Comparison of ENCODE assay signal across 24 cellular contexts in genomic region chr6:81486234-81486633, GRCh38.
DNase-seq lines count a peak whose midpoint lies in the region; ATAC-seq, FAIRE-seq and TF ChIP-seq lines count a peak whose summit lies in the region.
"Had no signal": no experiment of that assay in that cellular context is flagged by ENCODE, and none has a peak within 500 bp of the region (broad histone marks: within the 10 kb centered on the region; RNA-seq: fewer than 3 reads in every experiment).

No MANE protein-coding gene starts in this region.

- H3K4me2 ChIP-seq in HepG2 (ENCODE audit: low read depth, low read length) = no peak overlapping the region
- H3K4me2 ChIP-seq: A549; BLaER1 treated with 17β-estradiol and CSF1 and Interleukin-3, amounts not matched to agents 10 nM and 100 nM; KMS-11 had no signal

- TF ChIP-seq EP300 in HepG2 (IDR thresholded peaks at IDR 0.05; ENCODE audit: low read depth in 2 of 2, low read length in 2 of 2) (no peak), HepG2 (CRISPR knock-in tag; IDR thresholded peaks at IDR 0.05; ENCODE audit: borderline replicate concordance) (no peak)

- no peak overlapping the region for H2AFZ ChIP-seq in HepG2 (ENCODE audit: low read length)

- no peak for FAIRE-seq in HepG2 (lab: Jason Lieb, UNC)
- FAIRE-seq: A549, GM12891, RCC 7860 had no signal

- in situ Hi-C loops in HepG2 (cut with HindIII; ENCODE audit: extremely low pct_ligation_motif_present, low pct_unique_long_range_greater_than_20kb) = no loop called here

- CTCF ChIA-PET in HepG2 (lab: Yijun Ruan, JAX; ENCODE audit: low intra/inter-chr PET ratio, low total read pairs) = no interaction called here

- ATAC-seq in left lung = peak; percentile 78
- ATAC-seq in HepG2 = no peak
- no peak for ATAC-seq in GM21528 (IDR thresholded peaks at IDR 0.05; ENCODE audit: low FRiP score, unreplicated experiment)
- ATAC-seq: A549, HCT116 had no signal

- H3K4me3 ChIP-seq in left lung (no peak overlapping the region), HepG2 (replicated peaks in 1 of 3; ENCODE audit: insufficient read depth in 1 of 3, low read depth in 2 of 3, low read length in 3 of 3) (no peak overlapping the region), dorsolateral prefrontal cortex (no peak overlapping the region)
- H3K4me3 ChIP-seq: A549; BLaER1 treated with 17β-estradiol and CSF1 and Interleukin-3, amounts not matched to agents 10 nM and 100 nM; SK-N-MC had no signal

- TF ChIP-seq CTCF in left lung (IDR thresholded peaks at IDR 0.05) (no peak), HepG2 (CRISPR knock-in tag; IDR thresholded peaks at IDR 0.05) (no peak), dorsolateral prefrontal cortex (IDR thresholded peaks at IDR 0.05 in 54 of 56, conservative IDR thresholded peaks at IDR 0.05 in 2 of 56; ENCODE audit: low read depth in 1 of 56, partially characterized antibody in 56 of 56) (no peak)

- H3K27me3 ChIP-seq in left lung (no peaks in the 10 kb centered on the region), HepG2 (ENCODE audit: control insufficient read depth in 1 of 2, insufficient read depth in 2 of 2, low read length in 2 of 2) (no peaks in the 10 kb centered on the region), dorsolateral prefrontal cortex (no peaks in the 10 kb centered on the region)
- H3K27me3 ChIP-seq: BLaER1 treated with 17β-estradiol and CSF1 and Interleukin-3, amounts not matched to agents 10 nM and 100 nM had no signal

- DNase-seq in NCI-H748 (lab: John Stamatoyannopoulos, UW; ENCODE audit: unreplicated experiment) = peak; percentile 52
- no peak for DNase-seq in NCI-H748 treated with DMSO at 0.1 percent for 48 hours (lab: John Stamatoyannopoulos, UW)
- DNase-seq in NCI-H146 treated with DMSO at 0.1 percent for 48 hours (lab: John Stamatoyannopoulos, UW; ENCODE audit: unreplicated experiment) = peak; percentile 4
- DNase-seq in left lung = no peak
- no peak for DNase-seq in HepG2 (ENCODE audit: low spot score)
- no peak for DNase-seq in dorsolateral prefrontal cortex
- DNase-seq: AML-193; CD4-positive, alpha-beta T cell; DMS79 treated with DMSO at 0.1 percent for 48 hours; GF-D8; NCI-H1048; NCI-H1694; NCI-H2029 treated with DMSO at 0.1 percent for 48 hours; NCI-H2171; NCI-H345; SIG-M5 had no signal

- POLR2A ChIA-PET in HepG2 (lab: Yijun Ruan, JAX) = no interaction called here

- H3K27ac ChIP-seq in left lung (no peak overlapping the region), HepG2 (ENCODE audit: extremely low read length, insufficient read depth, low read length) (no peak overlapping the region), dorsolateral prefrontal cortex (peak overlapping the region in 10 of 59 donors; percentile 1 to 65 (median 28))
- H3K27ac ChIP-seq: A549; BLaER1 treated with 17β-estradiol and CSF1 and Interleukin-3, amounts not matched to agents 10 nM and 100 nM; KMS-11; SK-N-MC had no signal

- H4K20me1 ChIP-seq in HepG2 (ENCODE audit: insufficient read depth, low read length) = no peaks in the 10 kb centered on the region
- H4K20me1 ChIP-seq: BLaER1 treated with 17β-estradiol and CSF1 and Interleukin-3, amounts not matched to agents 10 nM and 100 nM had no signal

- BruUV-seq in HepG2 (replicated peaks; lab: Mats Ljungman, UMichigan) = no TSS peak

- H3K36me3 ChIP-seq in left lung = no peaks in the 10 kb centered on the region
- no peaks in the 10 kb centered on the region for H3K36me3 ChIP-seq in HepG2 (replicated peaks in 1 of 2; ENCODE audit: control insufficient read depth in 1 of 2, insufficient read depth in 2 of 2, low read length in 2 of 2)
- H3K36me3 ChIP-seq: BLaER1 treated with 17β-estradiol and CSF1 and Interleukin-3, amounts not matched to agents 10 nM and 100 nM had no signal

- no peaks in the 10 kb centered on the region for H3K79me2 ChIP-seq in HepG2 (ENCODE audit: insufficient read depth, low read length)

- H3K9ac ChIP-seq in HepG2 (ENCODE audit: insufficient read depth, low read depth, low read length) = no peak overlapping the region
- H3K9ac ChIP-seq: BLaER1 treated with 17β-estradiol and CSF1 and Interleukin-3, amounts not matched to agents 10 nM and 100 nM; KMS-11 had no signal

- H3K9me3 ChIP-seq in left lung (no peaks in the 10 kb centered on the region), HepG2 (ENCODE audit: low read length) (no peaks in the 10 kb centered on the region)
- H3K9me3 ChIP-seq: A549; BLaER1 treated with 17β-estradiol and CSF1 and Interleukin-3, amounts not matched to agents 10 nM and 100 nM had no signal

- intact Hi-C loops in left lung (cut with DNase I) (no loop called here), HepG2 (cut with micrococcal nuclease; ENCODE audit: unreplicated experiment) (no loop called here), dorsolateral prefrontal cortex (cut with DNase I) (no loop called here)

- H3K4me1 ChIP-seq in left lung = no peaks in the 10 kb centered on the region
- peaks cover 11% of the 10 kb centered on the region for H3K4me1 ChIP-seq in HepG2 (ENCODE audit: insufficient read depth, low read length)
- H3K4me1 ChIP-seq: A549; BLaER1 treated with 17β-estradiol and CSF1 and Interleukin-3, amounts not matched to agents 10 nM and 100 nM had no signal

- 0% methylated on average over 1 of the region's 1 CpG for WGBS in HepG2 (ENCODE audit: low lambda C conversion rate)

- no peak for TF ChIP-seq POLR2A in HepG2 (IDR thresholded peaks at IDR 0.05; ENCODE audit: insufficient read depth in 1 of 2, low read depth in 2 of 2, low read length in 2 of 2)

- no peak for TF ChIP-seq RAD21 in HepG2 (CRISPR knock-in tag; IDR thresholded peaks at IDR 0.05)

TF ChIP-seq in HepG2, 621 proteins besides CTCF, POLR2A, EP300 and RAD21:
- no peak for TF ChIP-seq GMEB2 (CRISPR knock-in tag; IDR thresholded peaks at IDR 0.05; ENCODE audit: low read depth)
- TF ChIP-seq MIXL1 (CRISPR knock-in tag; IDR thresholded peaks at IDR 0.05) = no peak
- no peak for TF ChIP-seq SIN3B (IDR thresholded peaks at IDR 0.05; ENCODE audit: low read length)
- TF ChIP-seq ZNF496 (CRISPR knock-in tag; IDR thresholded peaks at IDR 0.05; ENCODE audit: insufficient replicate concordance) = no peak
- no peak for TF ChIP-seq ZNF33B (CRISPR knock-in tag; IDR thresholded peaks at IDR 0.05)
- TF ChIP-seq AGO1 (IDR thresholded peaks at IDR 0.05; ENCODE audit: low read depth, low read length, poor library complexity, severe bottlenecking) = no peak
- TF ChIP-seq TIGD3 (CRISPR knock-in tag; IDR thresholded peaks at IDR 0.05; ENCODE audit: borderline replicate concordance) = no peak
- TF ChIP-seq ZNF850 (CRISPR knock-in tag; conservative IDR thresholded peaks at IDR 0.05) = no peak
TF ChIP-seq in HepG2: peak in this region for 0.

Comparison
In these comparisons a context has a peak if more than half of its experiments do, and no peak if none do; other contexts are left out.
1. DNase-seq: peak in NCI-H748 (single experiment) and NCI-H146 treated with DMSO at 0.1 percent for 48 hours (single experiment); none in NCI-H748 treated with DMSO at 0.1 percent for 48 hours (single experiment), left lung (0 of 2), HepG2 (single experiment) and dorsolateral prefrontal cortex (0 of 10).